Comparison of ENCODE assay signal across 21 cellular contexts in genomic region chr13:113224486-113224885, GRCh38. TPM values are rescaled to one million over a fixed set of nuclear protein-coding genes. Genes with fewer than 3 reads are reported as not detected.
DNase-seq lines count a peak whose midpoint lies in the region; ATAC-seq, FAIRE-seq and TF ChIP-seq lines count a peak whose summit lies in the region.
"Had no signal": no experiment of that assay in that cellular context is flagged by ENCODE, and none has a peak within 500 bp of the region (broad histone marks: within the 10 kb centered on the region; RNA-seq: fewer than 3 reads in every experiment).

No MANE protein-coding gene starts in this region.

- H3K4me2 ChIP-seq in K562 (ENCODE audit: insufficient read depth, low read length): no peak overlapping the region
- no peak overlapping the region for H3K4me2 ChIP-seq in MM.1S (ENCODE audit: low read depth, low read length)

- no peaks in the 10 kb centered on the region for H3K9me2 ChIP-seq in MM.1S (replicated peaks; ENCODE audit: insufficient read depth, low read length)

- peaks cover 88% of the 10 kb centered on the region for H3K36me3 ChIP-seq in K562 (ENCODE audit: control insufficient read depth, insufficient read depth, low read length)
- H3K36me3 ChIP-seq in endodermal cell (ENCODE audit: control insufficient read depth, insufficient read depth, low read length): peaks cover 88% of the 10 kb centered on the region
- H3K36me3 ChIP-seq in MM.1S (replicated peaks; ENCODE audit: insufficient read depth, low read length): peaks cover 3% of the 10 kb centered on the region

- no peak for ATAC-seq in activated T-cell treated with anti-CD3 and anti-CD28 coated beads, Interleukin-2, amount 50 U/mL, for 4 hours
- ATAC-seq in K562: no peak
- peak in 1 of 2 donors; percentile 14 for ATAC-seq in left cardiac atrium
- ATAC-seq in stimulated activated naive B cell treated with anti-CD40 and anti-IgM and Interleukin-4, amounts not matched to agents 10 μg/mL and 1 μg/mL and 100 μg/mL, for 72 hours (replicated peaks): no peak
- ATAC-seq: activated CD4-positive, alpha-beta T cell treated with anti-CD3 and anti-CD28 coated beads for 36 hours; effector memory CD8-positive, alpha-beta T cell; left lung had no signal

- FAIRE-seq in K562 (lab: Jason Lieb, UNC): no peak
- FAIRE-seq: colon, G401.6, H1 had no signal

- H3K79me2 ChIP-seq in K562 (ENCODE audit: control insufficient read depth, insufficient read depth, low read length): peaks cover 59% of the 10 kb centered on the region
- peaks cover 76% of the 10 kb centered on the region for H3K79me2 ChIP-seq in MM.1S (ENCODE audit: low read length)

- TF ChIP-seq RAD21 in K562 (CRISPR knock-in tag; conservative IDR thresholded peaks at IDR 0.05 in 1 of 2, IDR thresholded peaks at IDR 0.05 in 1 of 2): no peak

- no peak overlapping the region for H3K4me3 ChIP-seq in K562
- H3K4me3 ChIP-seq in endodermal cell (ENCODE audit: low read length): no peak overlapping the region
- no peak overlapping the region for H3K4me3 ChIP-seq in MM.1S (ENCODE audit: low read length)
- H3K4me3 ChIP-seq: left lung, SJSA1, suprapubic skin had no signal

- peaks cover 98% of the 10 kb centered on the region for H3K36me3 Mint-ChIP-seq in activated T-cell treated with anti-CD3 and anti-CD28 coated beads, Interleukin-2, amount 50 U/mL, for 24 hours (ENCODE audit: low read depth)
- peaks cover 57% of the 10 kb centered on the region for H3K36me3 Mint-ChIP-seq in activated T-cell treated with anti-CD3 and anti-CD28 coated beads, Interleukin-2, amount 50 U/mL, for 4 hours (ENCODE audit: insufficient read depth)
- H3K36me3 Mint-ChIP-seq in stimulated activated naive B cell treated with anti-CD40 and anti-IgM and Interleukin-4, amounts not matched to agents 10 μg/mL and 1 μg/mL and 100 μg/mL, for 72 hours: peaks cover 50 to 51% of the 10 kb centered on the region in 2 donors
- peaks cover 92% of the 10 kb centered on the region for H3K36me3 Mint-ChIP-seq in endodermal cell (ENCODE audit: low read depth)

- no peak for DNase-seq in activated T-cell treated with anti-CD3 and anti-CD28 coated beads, Interleukin-2, amount 50 U/mL, for 24 hours
- no peak for DNase-seq in activated T-cell treated with anti-CD3 and anti-CD28 coated beads, Interleukin-2, amount 50 U/mL, for 4 hours
- DNase-seq in K562 (ENCODE audit: extremely low read depth in 1 of 4, low spot score in 3 of 4) (no peak), left cardiac atrium (peak; percentile 59), endodermal cell (no peak), MM.1S (no peak)
- DNase-seq in stimulated activated naive B cell treated with anti-CD40 and anti-IgM and Interleukin-4, amounts not matched to agents 10 μg/mL and 1 μg/mL and 100 μg/mL, for 72 hours: no peak
- DNase-seq in stimulated activated naive CD4-positive, alpha-beta T cell treated with Interleukin-2 at 50 U/mL for 16 hours (lab: John Stamatoyannopoulos, UW): no peak
- DNase-seq: activated CD4-positive, alpha-beta T cell treated with anti-CD3 and anti-CD28 coated beads for 36 hours; effector memory CD8-positive, alpha-beta T cell; Karpas-422; left lung; NCI-H1092; nephron progenitor cell had no signal

- no peaks in the 10 kb centered on the region for H3K27me3 ChIP-seq in K562 (ENCODE audit: control insufficient read depth in 2 of 2, insufficient read depth in 2 of 2, low read length in 2 of 2)
- H3K27me3 ChIP-seq in endodermal cell (ENCODE audit: control insufficient read depth, insufficient read depth, low read length, poor library complexity, severe bottlenecking): no peaks in the 10 kb centered on the region
- no peaks in the 10 kb centered on the region for H3K27me3 ChIP-seq in MM.1S (replicated peaks; ENCODE audit: insufficient read depth, low read length)
- H3K27me3 ChIP-seq: left lung, SJSA1, suprapubic skin had no signal

- H3K9me3 Mint-ChIP-seq in activated T-cell treated with anti-CD3 and anti-CD28 coated beads, Interleukin-2, amount 50 U/mL, for 24 hours: no peaks in the 10 kb centered on the region
- H3K9me3 Mint-ChIP-seq in activated T-cell treated with anti-CD3 and anti-CD28 coated beads, Interleukin-2, amount 50 U/mL, for 4 hours: no peaks in the 10 kb centered on the region
- H3K9me3 Mint-ChIP-seq in stimulated activated naive B cell treated with anti-CD40 and anti-IgM and Interleukin-4, amounts not matched to agents 10 μg/mL and 1 μg/mL and 100 μg/mL, for 72 hours: no peaks in the 10 kb centered on the region
- no peaks in the 10 kb centered on the region for H3K9me3 Mint-ChIP-seq in endodermal cell
- H3K9me3 Mint-ChIP-seq: effector memory CD8-positive, alpha-beta T cell; nephron progenitor cell had no signal

- H3K27me3 Mint-ChIP-seq in activated T-cell treated with anti-CD3 and anti-CD28 coated beads, Interleukin-2, amount 50 U/mL, for 24 hours: no peaks in the 10 kb centered on the region
- no peaks in the 10 kb centered on the region for H3K27me3 Mint-ChIP-seq in activated T-cell treated with anti-CD3 and anti-CD28 coated beads, Interleukin-2, amount 50 U/mL, for 4 hours (ENCODE audit: low read depth)
- no peaks in the 10 kb centered on the region for H3K27me3 Mint-ChIP-seq in stimulated activated naive B cell treated with anti-CD40 and anti-IgM and Interleukin-4, amounts not matched to agents 10 μg/mL and 1 μg/mL and 100 μg/mL, for 72 hours
- H3K27me3 Mint-ChIP-seq in endodermal cell (ENCODE audit: insufficient read depth): no peaks in the 10 kb centered on the region
- H3K27me3 Mint-ChIP-seq: activated CD4-positive, alpha-beta T cell treated with anti-CD3 and anti-CD28 coated beads for 36 hours; effector memory CD8-positive, alpha-beta T cell had no signal

- 68% methylated on average over 8 of the region's 10 CpGs for WGBS in K562 (ENCODE audit: insufficient coverage, low coverage, missing lambda C conversion rate)
- WGBS in endodermal cell (ENCODE audit: insufficient coverage in 1 of 2, insufficient read length in 1 of 2), 2 experiments: 94 to 96% methylated on average over 10 of the region's 10 CpGs

- no peak overlapping the region for H2AFZ ChIP-seq in K562 (ENCODE audit: low read depth, low read length)
- H2AFZ ChIP-seq in MM.1S (ENCODE audit: low read length): no peak overlapping the region
- H2AFZ ChIP-seq: parathyroid adenoma had no signal

- H3K4me1 Mint-ChIP-seq in activated T-cell treated with anti-CD3 and anti-CD28 coated beads, Interleukin-2, amount 50 U/mL, for 24 hours (ENCODE audit: low read depth): peaks cover 24% of the 10 kb centered on the region
- H3K4me1 Mint-ChIP-seq in activated T-cell treated with anti-CD3 and anti-CD28 coated beads, Interleukin-2, amount 50 U/mL, for 4 hours (ENCODE audit: low read depth): peaks cover 12% of the 10 kb centered on the region
- H3K4me1 Mint-ChIP-seq in stimulated activated naive B cell treated with anti-CD40 and anti-IgM and Interleukin-4, amounts not matched to agents 10 μg/mL and 1 μg/mL and 100 μg/mL, for 72 hours: peaks cover 9 to 18% of the 10 kb centered on the region in 2 donors
- H3K4me1 Mint-ChIP-seq in endodermal cell: peaks cover 5% of the 10 kb centered on the region
- H3K4me1 Mint-ChIP-seq: nephron progenitor cell had no signal

- no peaks in the 10 kb centered on the region for H3K9me3 ChIP-seq in K562 (replicated peaks; ENCODE audit: control insufficient read depth, insufficient read depth, low read depth, low read length)
- no peaks in the 10 kb centered on the region for H3K9me3 ChIP-seq in endodermal cell (ENCODE audit: control insufficient read depth, low read length)
- H3K9me3 ChIP-seq in MM.1S (replicated peaks; ENCODE audit: insufficient read depth, low read length): no peaks in the 10 kb centered on the region
- H3K9me3 ChIP-seq: left lung, SJSA1, suprapubic skin had no signal

- peaks cover 10% of the 10 kb centered on the region for H4K20me1 ChIP-seq in K562 (replicated peaks; ENCODE audit: control insufficient read depth, insufficient read depth, low read length)
- H4K20me1 ChIP-seq in MM.1S (ENCODE audit: insufficient read depth, low read length): no peaks in the 10 kb centered on the region

- H3K27ac Mint-ChIP-seq in activated T-cell treated with anti-CD3 and anti-CD28 coated beads, Interleukin-2, amount 50 U/mL, for 24 hours: peak overlapping the region; percentile 30
- peak overlapping the region; percentile 14 for H3K27ac Mint-ChIP-seq in stimulated activated naive B cell treated with anti-CD40 and anti-IgM and Interleukin-4, amounts not matched to agents 10 μg/mL and 1 μg/mL and 100 μg/mL, for 72 hours
- H3K27ac Mint-ChIP-seq in endodermal cell: no peak overlapping the region
- H3K27ac Mint-ChIP-seq: activated CD4-positive, alpha-beta T cell treated with anti-CD3 and anti-CD28 coated beads for 36 hours; effector memory CD8-positive, alpha-beta T cell had no signal

- no peak overlapping the region for H3K4me3 Mint-ChIP-seq in activated T-cell treated with anti-CD3 and anti-CD28 coated beads, Interleukin-2, amount 50 U/mL, for 24 hours
- no peak overlapping the region for H3K4me3 Mint-ChIP-seq in activated T-cell treated with anti-CD3 and anti-CD28 coated beads, Interleukin-2, amount 50 U/mL, for 4 hours
- no peak overlapping the region for H3K4me3 Mint-ChIP-seq in stimulated activated naive B cell treated with anti-CD40 and anti-IgM and Interleukin-4, amounts not matched to agents 10 μg/mL and 1 μg/mL and 100 μg/mL, for 72 hours
- H3K4me3 Mint-ChIP-seq in endodermal cell: no peak overlapping the region
- H3K4me3 Mint-ChIP-seq: activated CD4-positive, alpha-beta T cell treated with anti-CD3 and anti-CD28 coated beads for 36 hours; effector memory CD8-positive, alpha-beta T cell; nephron progenitor cell had no signal

- POLR2A ChIA-PET in K562 (lab: Yijun Ruan, JAX): interaction anchor here (0.9 kb wide), 1 partner anchor 11 kb away, joined by 3 read pairs; no protein-coding TSS in a partner anchor

- H3K9me1 ChIP-seq in K562 (ENCODE audit: control insufficient read depth, insufficient read depth, low read length): peaks cover 7% of the 10 kb centered on the region

- no peak for TF ChIP-seq CTCF in K562 (IDR thresholded peaks at IDR 0.05 in 2 of 3, conservative IDR thresholded peaks at IDR 0.05 in 1 of 3; ENCODE audit: insufficient read depth in 2 of 3, low read depth in 1 of 3, low read length in 3 of 3)
- no peak for TF ChIP-seq CTCF in endodermal cell (conservative IDR thresholded peaks at IDR 0.05)
- no peak for TF ChIP-seq CTCF in MM.1S (IDR thresholded peaks at IDR 0.05; ENCODE audit: low read length)

- TF ChIP-seq EP300 in K562 (IDR thresholded peaks at IDR 0.05; ENCODE audit: low read length): no peak

- TF ChIP-seq POLR2A in K562 (conservative IDR thresholded peaks at IDR 0.05): no peak

- CTCF ChIA-PET in K562 (lab: Yijun Ruan, JAX; ENCODE audit: low intra/inter-chr PET ratio): no interaction called here

- BruUV-seq in K562 (replicated peaks; lab: Mats Ljungman, UMichigan): no TSS peak

- H3K4me1 ChIP-seq in K562 (replicated peaks in 1 of 2; ENCODE audit: control insufficient read depth in 2 of 2, insufficient read depth in 2 of 2, low read length in 2 of 2) (peaks cover 18 to 19% of the 10 kb centered on the region in 2 experiments), endodermal cell (ENCODE audit: control insufficient read depth, insufficient read depth, low read length) (no peaks in the 10 kb centered on the region), MM.1S (ENCODE audit: low read length) (no peaks in the 10 kb centered on the region)
- H3K4me1 ChIP-seq: parathyroid adenoma, suprapubic skin had no signal

- in situ Hi-C loops in K562 (cut with MboI): no loop called here

- no peak overlapping the region for H3K27ac ChIP-seq in K562 (ENCODE audit: extremely low read depth, low read depth, low read length)
- H3K27ac ChIP-seq in endodermal cell (ENCODE audit: low read depth, low read length): no peak overlapping the region
- H3K27ac ChIP-seq in MM.1S (ENCODE audit: low read length): no peak overlapping the region
- H3K27ac ChIP-seq: C4-2B, left lung, parathyroid adenoma, SJSA1, suprapubic skin had no signal

- H3K9ac ChIP-seq in K562 (ENCODE audit: insufficient read depth in 1 of 2, low read depth in 2 of 2, low read length in 2 of 2) (no peak overlapping the region), endodermal cell (ENCODE audit: extremely low read depth, low read length, poor library complexity, severe bottlenecking) (no peak overlapping the region), MM.1S (ENCODE audit: low read length) (no peak overlapping the region)
- H3K9ac ChIP-seq: parathyroid adenoma had no signal

- H3F3A ChIP-seq in MM.1S (ENCODE audit: insufficient read depth, low read length): no peaks in the 10 kb centered on the region

- intact Hi-C loops in K562 (cut with micrococcal nuclease): no loop called here
- intact Hi-C loops in left cardiac atrium (cut with DNase I): loop anchor here in 1 of 2 donors (5.0 kb wide), 1 partner anchor 187 kb away; no protein-coding TSS in a partner anchor

RNA-seq across cellular contexts. Expression of gene CUL4A, which starts 15.1 kb away (rescaled TPM):
- total RNA-seq in activated T-cell treated with anti-CD3 and anti-CD28 coated beads, Interleukin-2, amount 50 U/mL, for 4 hours: 10 to 100 TPM; 85.5 to 89.8 (median 87.8) TPM
- 110 and 115 TPM in 2 replicates for total RNA-seq in K562 (2011; cell fraction: chromatin; rRNA removed; ENCODE audit: low replicate concordance)
- 60.2 and 66.6 TPM in 2 replicates for total RNA-seq in K562 (2011; cell fraction: nucleolus; rRNA removed)
- 81.5 and 85.5 TPM in 2 replicates for total RNA-seq in K562 (2011; cell fraction: nucleoplasm; rRNA removed)
- total RNA-seq in K562 (2014; rRNA removed) (92.0 and 102 TPM in 2 replicates), K562 (2014; rRNA removed; fragmentation: Illumina TruSeq; extraction: Trizol) (63.2 and 75.6 TPM in 2 replicates), K562 (2015; rRNA removed; fragmentation: Illumina TruSeq; extraction: Trizol) (63.8 and 68.1 TPM in 2 replicates), K562 (2021) (75.8 and 79.7 TPM in 2 replicates), left cardiac atrium (10 to 100 TPM; 73.9 to 86.2 TPM), endodermal cell (10 to 100 TPM; 92.9 to 99.4 TPM)
- polyA plus RNA-seq in K562 (2011; rRNA removed) (42.9 and 47.9 TPM in 2 replicates), K562 (2014; fragmentation: Illumina TruSeq; extraction: Trizol) (60.8 and 62.9 TPM in 2 replicates), K562 (2014; fragmentation: Nextera tagmentation; extraction: Ambion mirVana) (10 to 100 TPM; 21.1 to 27.1 TPM), K562 (2014; rRNA removed) (65.7 and 70.8 TPM in 2 replicates)
- polyA plus RNA-seq in K562 (2011; cell fraction: cytosol; rRNA removed): 32.4 and 43.0 TPM in 2 replicates
- polyA plus RNA-seq in K562 (2011; cell fraction: nucleus; rRNA removed): 56.6 and 68.3 TPM in 2 replicates
- polyA plus RNA-seq in K562 (2012): 39.6 and 53.2 TPM in 2 replicates
- polyA minus RNA-seq in K562 (2011; rRNA and poly(A)+ RNA removed): 40.1 and 49.1 TPM in 2 replicates
- polyA minus RNA-seq in K562 (2011; cell fraction: cytosol; rRNA and poly(A)+ RNA removed): 28.3 and 31.6 TPM in 2 replicates
- 31.1 and 34.1 TPM in 2 replicates for polyA minus RNA-seq in K562 (2011; cell fraction: nucleus; rRNA and poly(A)+ RNA removed)
- 64.6 TPM for polyA plus RNA-seq in endodermal cell (2013, experiment 1 of 2)
- 64.5 TPM for polyA plus RNA-seq in endodermal cell (2013, experiment 2 of 2)

RNA-seq across cellular contexts. Expression of gene PCID2, which starts 16.0 kb away (rescaled TPM):
- total RNA-seq in activated T-cell treated with anti-CD3 and anti-CD28 coated beads, Interleukin-2, amount 50 U/mL, for 4 hours: 10 to 100 TPM; 63.3 to 68.1 (median 66.9) TPM
- 154 and 191 TPM in 2 replicates for total RNA-seq in K562 (2011; cell fraction: chromatin; rRNA removed; ENCODE audit: low replicate concordance)
- 77.9 and 86.1 TPM in 2 replicates for total RNA-seq in K562 (2011; cell fraction: nucleolus; rRNA removed)
- 112 and 117 TPM in 2 replicates for total RNA-seq in K562 (2011; cell fraction: nucleoplasm; rRNA removed)
- total RNA-seq in K562 (2014; rRNA removed): 39.6 and 45.0 TPM in 2 replicates
- 59.6 and 60.7 TPM in 2 replicates for total RNA-seq in K562 (2014; rRNA removed; fragmentation: Illumina TruSeq; extraction: Trizol)
- 44.0 and 46.0 TPM in 2 replicates for total RNA-seq in K562 (2015; rRNA removed; fragmentation: Illumina TruSeq; extraction: Trizol)
- 44.0 and 47.8 TPM in 2 replicates for total RNA-seq in K562 (2021)
- 103 and 117 TPM in 2 replicates for polyA plus RNA-seq in K562 (2011; rRNA removed)
- polyA plus RNA-seq in K562 (2011; cell fraction: cytosol; rRNA removed): 36.6 and 57.4 TPM in 2 replicates
- 134 and 157 TPM in 2 replicates for polyA plus RNA-seq in K562 (2011; cell fraction: nucleus; rRNA removed)
- polyA plus RNA-seq in K562 (2012): 36.5 and 36.6 TPM in 2 replicates
- 48.1 and 49.5 TPM in 2 replicates for polyA plus RNA-seq in K562 (2014; fragmentation: Illumina TruSeq; extraction: Trizol)
- 10 to 100 TPM; 67.8 to 87.4 TPM for polyA plus RNA-seq in K562 (2014; fragmentation: Nextera tagmentation; extraction: Ambion mirVana)
- polyA plus RNA-seq in K562 (2014; rRNA removed): 60.8 and 61.7 TPM in 2 replicates
- 77.6 and 85.6 TPM in 2 replicates for polyA minus RNA-seq in K562 (2011; rRNA and poly(A)+ RNA removed)
- 29.1 and 34.3 TPM in 2 replicates for polyA minus RNA-seq in K562 (2011; cell fraction: cytosol; rRNA and poly(A)+ RNA removed)
- polyA minus RNA-seq in K562 (2011; cell fraction: nucleus; rRNA and poly(A)+ RNA removed): 61.9 and 99.0 TPM in 2 replicates
- 10 to 100 TPM; 38.3 to 39.9 TPM for total RNA-seq in left cardiac atrium
- 10 to 100 TPM; 70.5 to 71.7 TPM for total RNA-seq in endodermal cell
- polyA plus RNA-seq in endodermal cell (2013, experiment 1 of 2): 55.5 TPM
- polyA plus RNA-seq in endodermal cell (2013, experiment 2 of 2): 54.2 TPM
